In genomic region chr12:52231305-52232232, GRCh38 we compare ENCODE assay signal across 12 cellular contexts. TPM values are rescaled to one million over a fixed set of nuclear protein-coding genes. Genes with fewer than 3 reads are reported as not detected.
DNase-seq lines count a peak whose midpoint lies in the region; ATAC-seq and TF ChIP-seq lines count a peak whose summit lies in the region.
"Had no signal": no experiment of that assay in that cellular context is flagged by ENCODE, and none has a peak within 500 bp of the region (broad histone marks: within the 10 kb centered on the region; RNA-seq: fewer than 3 reads in every experiment).

No MANE protein-coding gene starts in this region.

- no peaks in the 10 kb centered on the region for H3K27me3 ChIP-seq in RWPE2 (ENCODE audit: insufficient read depth, poor library complexity, severe bottlenecking)
- no peaks in the 10 kb centered on the region for H3K27me3 ChIP-seq in foreskin keratinocyte

- in situ Hi-C loops in GM13977 (cut with MboI; ENCODE audit: low pct_unique_long_range_greater_than_20kb, low sequenced_read_pairs, unreplicated experiment) = no loop called here

- TF ChIP-seq CTCF in GM13977 (IDR thresholded peaks at IDR 0.05; ENCODE audit: extremely low read depth, insufficient read depth, missing control alignments) (no peak), RWPE2 (IDR thresholded peaks at IDR 0.05; ENCODE audit: poor library complexity, severe bottlenecking) (no peak), foreskin keratinocyte (conservative IDR thresholded peaks at IDR 0.05) (no peak)

- intact Hi-C loops in posterior vena cava (cut with DNase I) = no loop called here

- ATAC-seq in RWPE2 (ENCODE audit: low read depth) = peak; percentile 25
- ATAC-seq in foreskin keratinocyte = no peak
- ATAC-seq in GM18873 (IDR thresholded peaks at IDR 0.05; ENCODE audit: low FRiP score, unreplicated experiment) = no peak
- ATAC-seq: GM12878 had no signal

- H3K4me1 ChIP-seq in RWPE2 (ENCODE audit: insufficient read depth, poor library complexity, severe bottlenecking) (peaks cover 50% of the 10 kb centered on the region), foreskin keratinocyte (peaks cover 46% of the 10 kb centered on the region)

- DNase-seq in GM13977 (ENCODE audit: low spot score) (peak; percentile 16), RWPE2 (ENCODE audit: low spot score) (peak; percentile 88), foreskin keratinocyte (peak in 1 of 2 donors; percentile 64), posterior vena cava (ENCODE audit: low spot score) (peak; percentile 75), NCI-H2227 treated with DMSO at 0.1 percent for 48 hours (lab: John Stamatoyannopoulos, UW) (no peak), NAMALWA (ENCODE audit: low spot score) (no peak)
- DNase-seq in stimulated activated CD4-positive, alpha-beta T cell treated with anti-CD3 and anti-CD28 coated beads, Interleukin-12 subunit alpha, Interleukin-12 subunit beta, amount 100 ng/mL, for 4 hours = no peak
- DNase-seq: activated CD4-positive, alpha-beta T cell treated with anti-CD3 and anti-CD28 coated beads, Interleukin-2, amount 50 U/mL, for 48 hours had no signal

- H3K4me3 ChIP-seq in RWPE2 (ENCODE audit: severe bottlenecking) = peak overlapping the region; percentile 94
- H3K4me3 ChIP-seq: GM12878 had no signal

- no peaks in the 10 kb centered on the region for H3K9me3 ChIP-seq in RWPE2 (ENCODE audit: severe bottlenecking)

- H3K36me3 ChIP-seq in RWPE2 (ENCODE audit: low read depth) = peaks cover 35% of the 10 kb centered on the region

- H3K27ac ChIP-seq in RWPE2 (ENCODE audit: poor library complexity, severe bottlenecking) = peak overlapping the region; percentile 99
- peak overlapping the region; percentile 15 for H3K27ac ChIP-seq in foreskin keratinocyte

RNA-seq across cellular contexts. Expression of gene KRT7, which starts 1.5 kb away (rescaled TPM):
- total RNA-seq in foreskin keratinocyte (512 and 2,317 TPM in 2 replicates), posterior vena cava (1 to 10 TPM; 4.1 to 6.8 TPM)
- 509 and 2,315 TPM in 2 replicates for polyA plus RNA-seq in foreskin keratinocyte
- total RNA-seq: neural crest cell had no signal

RNA-seq across cellular contexts. Expression of gene KRT80, which starts 39.8 kb away (rescaled TPM):
- total RNA-seq in foreskin keratinocyte = 2.5 and 5.3 TPM in 2 replicates
- 2.2 and 4.1 TPM in 2 replicates for polyA plus RNA-seq in foreskin keratinocyte
- under 1 TPM; 0.19 to 0.48 TPM for total RNA-seq in posterior vena cava
- total RNA-seq: GM12878, neural crest cell had no signal

RNA-seq across cellular contexts. Expression of gene KRT86, which starts 42.9 kb away (rescaled TPM):
- total RNA-seq in foreskin keratinocyte (0.04 TPM in 1 of 2 replicates, not detected in the other), posterior vena cava (not detected)
- 0.02 TPM in 1 of 2 replicates, not detected in the other for polyA plus RNA-seq in foreskin keratinocyte
- total RNA-seq: neural crest cell had no signal

RNA-seq across cellular contexts. Expression of gene KRT81, which starts 59.8 kb away (rescaled TPM):
- total RNA-seq in foreskin keratinocyte (not detected in 2 replicates), posterior vena cava (not detected)
- 0.10 and 0.14 TPM in 2 replicates for polyA plus RNA-seq in foreskin keratinocyte
- total RNA-seq: fibroblast of villous mesenchyme, neural crest cell had no signal

Comparison
In these comparisons a context has a peak if more than half of its experiments do, and no peak if none do; other contexts are left out.
1. DNase-seq: peak in GM13977 (single experiment), RWPE2 (single experiment) and posterior vena cava (single experiment); none in stimulated activated CD4-positive, alpha-beta T cell treated with anti-CD3 and anti-CD28 coated beads, Interleukin-12 subunit alpha, Interleukin-12 subunit beta, amount 100 ng/mL, for 4 hours (single experiment), NCI-H2227 treated with DMSO at 0.1 percent for 48 hours (single experiment) and NAMALWA (single experiment).
2. RNA of gene KRT7, which starts 1.5 kb away (total RNA-seq): 512 to 2,317 TPM in foreskin keratinocyte; 4.1 to 6.8 TPM in posterior vena cava; every median in the first group is over 10 times any median in the second.